Comparison of ENCODE assay signal across 8 cellular contexts in genomic region chr19:13765395-13766094, GRCh38. TPM values are rescaled to one million over a fixed set of nuclear protein-coding genes. Genes with fewer than 3 reads are reported as not detected.
A peak's percentile ranks its signal among the peaks of the same experiment; 100 is the strongest.
DNase-seq lines count a peak whose midpoint lies in the region; ATAC-seq, FAIRE-seq and TF ChIP-seq lines count a peak whose summit lies in the region.

No MANE protein-coding gene starts in this region.

- H2AFZ ChIP-seq in PC-9: peak overlapping the region; percentile 66; the same call in 1 of the 2 replicates
- peak overlapping the region; percentile 79 for H2AFZ ChIP-seq in parathyroid adenoma

- intact Hi-C loops in PC-9 (cut with micrococcal nuclease; ENCODE audit: unreplicated experiment): loop anchor here (2.0 kb wide), 1 partner anchor 29 kb away; the partner anchor contains the start of gene ZSWIM4

- no peak overlapping the region for H3K9ac ChIP-seq in parathyroid adenoma

- H3K79me2 ChIP-seq in PC-9 (ENCODE audit: low read depth): peaks cover 21% of the 10 kb centered on the region
- no peaks in the 10 kb centered on the region for H3K79me2 ChIP-seq in parathyroid adenoma

- H3K4me2 ChIP-seq in PC-9: peak overlapping the region; percentile 64
- H3K4me2 ChIP-seq in parathyroid adenoma (ENCODE audit: low read length): peak overlapping the region; percentile 37

- POLR2A ChIA-PET in PC-9 (lab: Charles Lee; ENCODE audit: unreplicated experiment): interaction anchor here (0.5 to 1.0 kb wide), 2 partner anchors 32 to 97 kb away, joined by 3 to 9 read pairs; no protein-coding TSS in a partner anchor

- ATAC-seq in HG02571 (IDR thresholded peaks at IDR 0.05; ENCODE audit: unreplicated experiment): no peak

- no peak for TF ChIP-seq CTCF in PC-9 (conservative IDR thresholded peaks at IDR 0.05)
- no peak for TF ChIP-seq CTCF in epithelial cell of esophagus (IDR thresholded peaks at IDR 0.05; ENCODE audit: insufficient read depth, low read depth, low read length, missing control alignments)
- TF ChIP-seq CTCF in parathyroid adenoma (IDR thresholded peaks at IDR 0.05): no peak

- H3K4me3 ChIP-seq in PC-9: peak overlapping the region; percentile 61
- peak overlapping the region; percentile 75 for H3K4me3 ChIP-seq in epithelial cell of esophagus (ENCODE audit: low read length)
- peak overlapping the region; percentile 27 for H3K4me3 ChIP-seq in parathyroid adenoma (ENCODE audit: low read depth, low read length)

- H3K27me3 ChIP-seq in PC-9 (ENCODE audit: insufficient read depth, low read depth) (no peaks in the 10 kb centered on the region), parathyroid adenoma (ENCODE audit: control insufficient read depth, insufficient read depth, low read length) (no peaks in the 10 kb centered on the region)

- H3K4me1 ChIP-seq in PC-9 (replicated peaks; ENCODE audit: insufficient read depth) (peaks cover 9% of the 10 kb centered on the region; the same call in 1 of the 2 replicates), parathyroid adenoma (peaks cover 9% of the 10 kb centered on the region)

- H3K27ac ChIP-seq in PC-9: no peak overlapping the region
- peak overlapping the region; percentile 73 for H3K27ac ChIP-seq in parathyroid adenoma

- no peaks in the 10 kb centered on the region for H3K9me3 ChIP-seq in PC-9 (ENCODE audit: insufficient read depth, low read depth)
- no peaks in the 10 kb centered on the region for H3K9me3 ChIP-seq in parathyroid adenoma (ENCODE audit: control insufficient read depth, low read length)

- H3K36me3 ChIP-seq in PC-9 (ENCODE audit: low read depth): 0 out of 2 replicates have a peak, but pooled peaks cover 6% of the 10 kb centered on the region
- H3K36me3 ChIP-seq in parathyroid adenoma (ENCODE audit: control insufficient read depth, insufficient read depth, low read length): no peaks in the 10 kb centered on the region

- TSS peak; percentile 42 for BruUV-seq in PC-9 (replicated peaks; lab: Mats Ljungman, UMichigan)

- CTCF ChIA-PET in PC-9 (lab: Charles Lee): no interaction called here

- DNase-seq in ELR (ENCODE audit: low read depth) (peak; percentile 47), PC-9 (no peak), epithelial cell of esophagus (ENCODE audit: low read depth) (no peak), GDM1 (lab: John Stamatoyannopoulos, UW) (no peak), globus pallidus (ENCODE audit: low spot score) (no peak), RCC 7860 (ENCODE audit: low spot score) (no peak)

- no peaks in the 10 kb centered on the region for H3K9me2 ChIP-seq in PC-9 (ENCODE audit: insufficient read depth)

- H4K20me1 ChIP-seq in PC-9 (ENCODE audit: insufficient read depth): peaks cover 6% of the 10 kb centered on the region; the same call in 1 of the 2 replicates

- H3F3A ChIP-seq in PC-9 (ENCODE audit: insufficient read depth, low read depth): peaks cover 27% of the 10 kb centered on the region; the same call in 1 of the 2 replicates

- no peak for FAIRE-seq in RCC 7860 (lab: Jason Lieb, UNC)

RNA-seq across cellular contexts. Expression of gene MRI1, which starts 1.2 kb away (rescaled TPM):
- 30.1 and 33.8 TPM in 2 replicates for total RNA-seq in PC-9 (2021)

RNA-seq across cellular contexts. Expression of gene C19orf53, which starts 8.7 kb away (rescaled TPM):
- 99.4 and 121 TPM in 2 replicates for total RNA-seq in PC-9 (2021)

RNA-seq across cellular contexts. Expression of gene ZSWIM4, which starts 29.7 kb away (rescaled TPM):
- total RNA-seq in PC-9 (2021): 15.2 and 15.8 TPM in 2 replicates
